ENCODE assay signal across 1 cellular context in the genomic region with DNA sequence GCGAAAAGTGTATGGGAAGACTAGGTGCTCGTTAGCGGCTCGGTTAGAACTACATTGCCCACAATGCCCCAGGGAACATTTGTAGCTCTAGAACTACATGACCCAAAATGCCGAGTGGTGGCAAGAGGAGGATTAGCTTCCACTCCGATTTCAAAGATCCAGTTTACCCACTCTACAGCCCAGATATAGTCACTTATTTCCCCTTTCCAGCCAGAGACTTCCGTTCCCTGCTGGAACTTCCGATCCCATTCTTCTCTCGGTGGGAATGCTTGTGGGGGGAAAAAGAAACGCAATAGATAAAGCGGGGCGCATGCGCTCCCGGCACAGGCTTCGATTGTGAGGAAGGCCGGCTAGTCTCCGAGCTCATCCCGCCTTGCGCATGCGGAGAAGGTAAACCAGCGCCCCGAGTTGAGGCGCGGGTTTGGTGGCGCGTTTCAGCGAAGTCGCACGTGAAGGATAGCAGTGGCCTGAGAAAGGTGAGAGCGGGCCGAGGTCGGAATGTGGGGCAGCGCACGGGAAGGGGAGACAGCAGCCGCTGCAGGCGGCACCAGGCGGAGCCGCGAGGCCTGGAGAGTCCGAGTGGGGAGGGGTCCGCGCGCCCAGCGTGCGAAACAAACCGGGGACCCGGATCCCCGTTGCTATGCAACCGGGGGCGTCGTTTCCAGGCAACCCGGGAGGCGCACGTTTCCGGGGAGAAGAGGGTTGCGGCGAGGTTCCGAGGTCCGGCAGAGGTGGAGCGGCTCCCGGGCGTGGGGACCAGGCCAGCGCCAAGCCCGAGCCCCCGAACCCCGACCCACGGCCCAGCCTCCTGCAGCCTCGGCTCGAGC.
TF ChIP-seq lines count a peak whose summit lies in the region.

A gene with protein sequence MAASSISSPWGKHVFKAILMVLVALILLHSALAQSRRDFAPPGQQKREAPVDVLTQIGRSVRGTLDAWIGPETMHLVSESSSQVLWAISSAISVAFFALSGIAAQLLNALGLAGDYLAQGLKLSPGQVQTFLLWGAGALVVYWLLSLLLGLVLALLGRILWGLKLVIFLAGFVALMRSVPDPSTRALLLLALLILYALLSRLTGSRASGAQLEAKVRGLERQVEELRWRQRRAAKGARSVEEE (plus strand): TSS at position 366 of the 827 bp plus-strand sequence. CDS start 5,536 bp downstream, outside the sequence.

TF ChIP-seq in GM12878, 131 proteins besides CTCF, POLR2A, EP300 and RAD21 (continued from another document):
- TF ChIP-seq, protein P1, sequence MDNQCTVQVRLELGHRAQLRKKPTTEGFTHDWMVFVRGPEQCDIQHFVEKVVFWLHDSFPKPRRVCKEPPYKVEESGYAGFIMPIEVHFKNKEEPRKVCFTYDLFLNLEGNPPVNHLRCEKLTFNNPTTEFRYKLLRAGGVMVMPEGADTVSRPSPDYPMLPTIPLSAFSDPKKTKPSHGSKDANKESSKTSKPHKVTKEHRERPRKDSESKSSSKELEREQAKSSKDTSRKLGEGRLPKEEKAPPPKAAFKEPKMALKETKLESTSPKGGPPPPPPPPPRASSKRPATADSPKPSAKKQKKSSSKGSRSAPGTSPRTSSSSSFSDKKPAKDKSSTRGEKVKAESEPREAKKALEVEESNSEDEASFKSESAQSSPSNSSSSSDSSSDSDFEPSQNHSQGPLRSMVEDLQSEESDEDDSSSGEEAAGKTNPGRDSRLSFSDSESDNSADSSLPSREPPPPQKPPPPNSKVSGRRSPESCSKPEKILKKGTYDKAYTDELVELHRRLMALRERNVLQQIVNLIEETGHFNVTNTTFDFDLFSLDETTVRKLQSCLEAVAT (IDR thresholded peaks at IDR 0.05), result peak; percentile 67; the same call in 1 of the 2 replicates
- TF ChIP-seq CREM (IDR thresholded peaks at IDR 0.05; ENCODE audit: low read depth), result peak; percentile 71; the same call in 1 of the 2 replicates
- TF ChIP-seq WRNIP1 (IDR thresholded peaks at IDR 0.05; ENCODE audit: borderline replicate concordance, low read depth, low read length), result no peak
- peak; percentile 38; the same call in 1 of the 2 replicates for TF ChIP-seq SIN3A (IDR thresholded peaks at IDR 0.05; ENCODE audit: low read depth, low read length)
- TF ChIP-seq ASH2L (IDR thresholded peaks at IDR 0.05; ENCODE audit: borderline replicate concordance, low read depth), result no peak
- TF ChIP-seq, protein P2, sequence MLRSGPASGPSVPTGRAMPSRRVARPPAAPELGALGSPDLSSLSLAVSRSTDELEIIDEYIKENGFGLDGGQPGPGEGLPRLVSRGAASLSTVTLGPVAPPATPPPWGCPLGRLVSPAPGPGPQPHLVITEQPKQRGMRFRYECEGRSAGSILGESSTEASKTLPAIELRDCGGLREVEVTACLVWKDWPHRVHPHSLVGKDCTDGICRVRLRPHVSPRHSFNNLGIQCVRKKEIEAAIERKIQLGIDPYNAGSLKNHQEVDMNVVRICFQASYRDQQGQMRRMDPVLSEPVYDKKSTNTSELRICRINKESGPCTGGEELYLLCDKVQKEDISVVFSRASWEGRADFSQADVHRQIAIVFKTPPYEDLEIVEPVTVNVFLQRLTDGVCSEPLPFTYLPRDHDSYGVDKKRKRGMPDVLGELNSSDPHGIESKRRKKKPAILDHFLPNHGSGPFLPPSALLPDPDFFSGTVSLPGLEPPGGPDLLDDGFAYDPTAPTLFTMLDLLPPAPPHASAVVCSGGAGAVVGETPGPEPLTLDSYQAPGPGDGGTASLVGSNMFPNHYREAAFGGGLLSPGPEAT (IDR thresholded peaks at IDR 0.05; ENCODE audit: low read depth), result peak; percentile 47; the same call in 1 of the 2 replicates
- 0 out of 2 replicates have a peak, but pooled peaks have one; percentile 9 for TF ChIP-seq TCF12 (IDR thresholded peaks at IDR 0.05; ENCODE audit: low read depth, low read length)
- peak; percentile 74 for TF ChIP-seq MXI1 (IDR thresholded peaks at IDR 0.05; ENCODE audit: low read depth, low read length)
- TF ChIP-seq CBX5 (IDR thresholded peaks at IDR 0.05; ENCODE audit: low read depth), result no peak
- TF ChIP-seq, protein P3, sequence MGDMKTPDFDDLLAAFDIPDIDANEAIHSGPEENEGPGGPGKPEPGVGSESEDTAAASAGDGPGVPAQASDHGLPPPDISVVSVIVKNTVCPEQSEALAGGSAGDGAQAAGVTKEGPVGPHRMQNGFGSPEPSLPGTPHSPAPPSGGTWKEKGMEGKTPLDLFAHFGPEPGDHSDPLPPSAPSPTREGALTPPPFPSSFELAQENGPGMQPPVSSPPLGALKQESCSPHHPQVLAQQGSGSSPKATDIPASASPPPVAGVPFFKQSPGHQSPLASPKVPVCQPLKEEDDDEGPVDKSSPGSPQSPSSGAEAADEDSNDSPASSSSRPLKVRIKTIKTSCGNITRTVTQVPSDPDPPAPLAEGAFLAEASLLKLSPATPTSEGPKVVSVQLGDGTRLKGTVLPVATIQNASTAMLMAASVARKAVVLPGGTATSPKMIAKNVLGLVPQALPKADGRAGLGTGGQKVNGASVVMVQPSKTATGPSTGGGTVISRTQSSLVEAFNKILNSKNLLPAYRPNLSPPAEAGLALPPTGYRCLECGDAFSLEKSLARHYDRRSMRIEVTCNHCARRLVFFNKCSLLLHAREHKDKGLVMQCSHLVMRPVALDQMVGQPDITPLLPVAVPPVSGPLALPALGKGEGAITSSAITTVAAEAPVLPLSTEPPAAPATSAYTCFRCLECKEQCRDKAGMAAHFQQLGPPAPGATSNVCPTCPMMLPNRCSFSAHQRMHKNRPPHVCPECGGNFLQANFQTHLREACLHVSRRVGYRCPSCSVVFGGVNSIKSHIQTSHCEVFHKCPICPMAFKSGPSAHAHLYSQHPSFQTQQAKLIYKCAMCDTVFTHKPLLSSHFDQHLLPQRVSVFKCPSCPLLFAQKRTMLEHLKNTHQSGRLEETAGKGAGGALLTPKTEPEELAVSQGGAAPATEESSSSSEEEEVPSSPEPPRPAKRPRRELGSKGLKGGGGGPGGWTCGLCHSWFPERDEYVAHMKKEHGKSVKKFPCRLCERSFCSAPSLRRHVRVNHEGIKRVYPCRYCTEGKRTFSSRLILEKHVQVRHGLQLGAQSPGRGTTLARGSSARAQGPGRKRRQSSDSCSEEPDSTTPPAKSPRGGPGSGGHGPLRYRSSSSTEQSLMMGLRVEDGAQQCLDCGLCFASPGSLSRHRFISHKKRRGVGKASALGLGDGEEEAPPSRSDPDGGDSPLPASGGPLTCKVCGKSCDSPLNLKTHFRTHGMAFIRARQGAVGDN (IDR thresholded peaks at IDR 0.05), result peak; percentile 82
- peak; percentile 66; the same call in 1 of the 2 replicates for TF ChIP-seq ZNF207 (IDR thresholded peaks at IDR 0.05; ENCODE audit: borderline replicate concordance)
- TF ChIP-seq RAD51 (IDR thresholded peaks at IDR 0.05), result 0 out of 2 replicates have a peak, but pooled peaks have one; percentile 9
- TF ChIP-seq NR2C1 (IDR thresholded peaks at IDR 0.05), result peak; percentile 45; the same call in 1 of the 2 replicates
- peak; percentile 96 for TF ChIP-seq IKZF1 (conservative IDR thresholded peaks at IDR 0.05)
- peak; percentile 95 for TF ChIP-seq HCFC1 (IDR thresholded peaks at IDR 0.05; ENCODE audit: low read length)
- TF ChIP-seq SIX5 (IDR thresholded peaks at IDR 0.05; ENCODE audit: low read depth, low read length, severe bottlenecking), result peak; percentile 98
- TF ChIP-seq, protein P4, sequence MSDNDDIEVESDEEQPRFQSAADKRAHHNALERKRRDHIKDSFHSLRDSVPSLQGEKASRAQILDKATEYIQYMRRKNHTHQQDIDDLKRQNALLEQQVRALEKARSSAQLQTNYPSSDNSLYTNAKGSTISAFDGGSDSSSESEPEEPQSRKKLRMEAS (IDR thresholded peaks at IDR 0.05; ENCODE audit: low read depth, low read length), result peak; percentile 92
- peak; percentile 70; the same call in 1 of the 2 replicates for TF ChIP-seq YY1 (IDR thresholded peaks at IDR 0.05; ENCODE audit: low read depth, low read length)
- TF ChIP-seq GATAD2B (conservative IDR thresholded peaks at IDR 0.05; ENCODE audit: low read depth), result peak; percentile 66; the same call in 1 of the 2 replicates
- TF ChIP-seq, protein P5, sequence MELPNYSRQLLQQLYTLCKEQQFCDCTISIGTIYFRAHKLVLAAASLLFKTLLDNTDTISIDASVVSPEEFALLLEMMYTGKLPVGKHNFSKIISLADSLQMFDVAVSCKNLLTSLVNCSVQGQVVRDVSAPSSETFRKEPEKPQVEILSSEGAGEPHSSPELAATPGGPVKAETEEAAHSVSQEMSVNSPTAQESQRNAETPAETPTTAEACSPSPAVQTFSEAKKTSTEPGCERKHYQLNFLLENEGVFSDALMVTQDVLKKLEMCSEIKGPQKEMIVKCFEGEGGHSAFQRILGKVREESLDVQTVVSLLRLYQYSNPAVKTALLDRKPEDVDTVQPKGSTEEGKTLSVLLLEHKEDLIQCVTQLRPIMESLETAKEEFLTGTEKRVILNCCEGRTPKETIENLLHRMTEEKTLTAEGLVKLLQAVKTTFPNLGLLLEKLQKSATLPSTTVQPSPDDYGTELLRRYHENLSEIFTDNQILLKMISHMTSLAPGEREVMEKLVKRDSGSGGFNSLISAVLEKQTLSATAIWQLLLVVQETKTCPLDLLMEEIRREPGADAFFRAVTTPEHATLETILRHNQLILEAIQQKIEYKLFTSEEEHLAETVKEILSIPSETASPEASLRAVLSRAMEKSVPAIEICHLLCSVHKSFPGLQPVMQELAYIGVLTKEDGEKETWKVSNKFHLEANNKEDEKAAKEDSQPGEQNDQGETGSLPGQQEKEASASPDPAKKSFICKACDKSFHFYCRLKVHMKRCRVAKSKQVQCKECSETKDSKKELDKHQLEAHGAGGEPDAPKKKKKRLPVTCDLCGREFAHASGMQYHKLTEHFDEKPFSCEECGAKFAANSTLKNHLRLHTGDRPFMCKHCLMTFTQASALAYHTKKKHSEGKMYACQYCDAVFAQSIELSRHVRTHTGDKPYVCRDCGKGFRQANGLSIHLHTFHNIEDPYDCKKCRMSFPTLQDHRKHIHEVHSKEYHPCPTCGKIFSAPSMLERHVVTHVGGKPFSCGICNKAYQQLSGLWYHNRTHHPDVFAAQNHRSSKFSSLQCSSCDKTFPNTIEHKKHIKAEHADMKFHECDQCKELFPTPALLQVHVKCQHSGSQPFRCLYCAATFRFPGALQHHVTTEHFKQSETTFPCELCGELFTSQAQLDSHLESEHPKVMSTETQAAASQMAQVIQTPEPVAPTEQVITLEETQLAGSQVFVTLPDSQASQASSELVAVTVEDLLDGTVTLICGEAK (IDR thresholded peaks at IDR 0.05; ENCODE audit: borderline replicate concordance), result peak; percentile 71; the same call in 1 of the 2 replicates
- peak; percentile 63; the same call in 1 of the 2 replicates for TF ChIP-seq ATF7 (IDR thresholded peaks at IDR 0.05; ENCODE audit: low read depth)
- TF ChIP-seq TAF1 (IDR thresholded peaks at IDR 0.05; ENCODE audit: borderline replicate concordance, low read depth, low read length), result 0 out of 2 replicates have a peak, but pooled peaks have one; percentile 29
- peak; percentile 71 for TF ChIP-seq LARP7 (IDR thresholded peaks at IDR 0.05)
- peak; percentile 50; the same call in 1 of the 2 replicates for TF ChIP-seq SREBF1 (IDR thresholded peaks at IDR 0.05; ENCODE audit: low read length)
- TF ChIP-seq FOXM1 (IDR thresholded peaks at IDR 0.05; ENCODE audit: low read depth, low read length), result no peak
- no peak for TF ChIP-seq BCL11A (IDR thresholded peaks at IDR 0.05; ENCODE audit: low read depth, low read length)
- TF ChIP-seq BRCA1 (IDR thresholded peaks at IDR 0.05; ENCODE audit: low read depth, low read length), result no peak
- TF ChIP-seq NR2F1 (conservative IDR thresholded peaks at IDR 0.05), result 0 out of 2 replicates have a peak, but pooled peaks have one; percentile 34
- TF ChIP-seq MYB (IDR thresholded peaks at IDR 0.05; ENCODE audit: borderline replicate concordance, low read depth, low read length), result no peak
- 0 out of 2 replicates have a peak, but pooled peaks have one; percentile 6 for TF ChIP-seq PAX5 (IDR thresholded peaks at IDR 0.05; ENCODE audit: borderline replicate concordance, low read depth, low read length)
- 0 out of 2 replicates have a peak, but pooled peaks have one; percentile 36 for TF ChIP-seq STAT1 (conservative IDR thresholded peaks at IDR 0.05)
- TF ChIP-seq, protein P6, sequence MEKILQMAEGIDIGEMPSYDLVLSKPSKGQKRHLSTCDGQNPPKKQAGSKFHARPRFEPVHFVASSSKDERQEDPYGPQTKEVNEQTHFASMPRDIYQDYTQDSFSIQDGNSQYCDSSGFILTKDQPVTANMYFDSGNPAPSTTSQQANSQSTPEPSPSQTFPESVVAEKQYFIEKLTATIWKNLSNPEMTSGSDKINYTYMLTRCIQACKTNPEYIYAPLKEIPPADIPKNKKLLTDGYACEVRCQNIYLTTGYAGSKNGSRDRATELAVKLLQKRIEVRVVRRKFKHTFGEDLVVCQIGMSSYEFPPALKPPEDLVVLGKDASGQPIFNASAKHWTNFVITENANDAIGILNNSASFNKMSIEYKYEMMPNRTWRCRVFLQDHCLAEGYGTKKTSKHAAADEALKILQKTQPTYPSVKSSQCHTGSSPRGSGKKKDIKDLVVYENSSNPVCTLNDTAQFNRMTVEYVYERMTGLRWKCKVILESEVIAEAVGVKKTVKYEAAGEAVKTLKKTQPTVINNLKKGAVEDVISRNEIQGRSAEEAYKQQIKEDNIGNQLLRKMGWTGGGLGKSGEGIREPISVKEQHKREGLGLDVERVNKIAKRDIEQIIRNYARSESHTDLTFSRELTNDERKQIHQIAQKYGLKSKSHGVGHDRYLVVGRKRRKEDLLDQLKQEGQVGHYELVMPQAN (conservative IDR thresholded peaks at IDR 0.05), result peak; percentile 81; the same call in 1 of the 2 replicates
- TF ChIP-seq TCF3 (IDR thresholded peaks at IDR 0.05; ENCODE audit: borderline replicate concordance, insufficient read depth, low read depth, low read length), result 0 out of 2 replicates have a peak, but pooled peaks have one; percentile 16
- TF ChIP-seq BHLHE40 (IDR thresholded peaks at IDR 0.05; ENCODE audit: borderline replicate concordance in 1 of 2, low read depth in 2 of 2, low read length in 1 of 2), result peak; percentile 89 to 96
- peak; percentile 17 for TF ChIP-seq MEF2B (IDR thresholded peaks at IDR 0.05; ENCODE audit: partially characterized antibody, poor library complexity, severe bottlenecking)
- peak; percentile 92 for TF ChIP-seq BMI1 (IDR thresholded peaks at IDR 0.05; ENCODE audit: borderline replicate concordance)
- peak; percentile 20; the same call in 1 of the 2 replicates for TF ChIP-seq EED (IDR thresholded peaks at IDR 0.05; ENCODE audit: low read depth)
- 0 out of 2 replicates have a peak, but pooled peaks have one; percentile 38 for TF ChIP-seq NBN (IDR thresholded peaks at IDR 0.05)
- peak; percentile 86 for TF ChIP-seq TARDBP (IDR thresholded peaks at IDR 0.05; ENCODE audit: borderline replicate concordance)
- TF ChIP-seq RELA (IDR thresholded peaks at IDR 0.05; ENCODE audit: borderline replicate concordance, partially characterized antibody), result peak; percentile 41
